In the genomic region with DNA sequence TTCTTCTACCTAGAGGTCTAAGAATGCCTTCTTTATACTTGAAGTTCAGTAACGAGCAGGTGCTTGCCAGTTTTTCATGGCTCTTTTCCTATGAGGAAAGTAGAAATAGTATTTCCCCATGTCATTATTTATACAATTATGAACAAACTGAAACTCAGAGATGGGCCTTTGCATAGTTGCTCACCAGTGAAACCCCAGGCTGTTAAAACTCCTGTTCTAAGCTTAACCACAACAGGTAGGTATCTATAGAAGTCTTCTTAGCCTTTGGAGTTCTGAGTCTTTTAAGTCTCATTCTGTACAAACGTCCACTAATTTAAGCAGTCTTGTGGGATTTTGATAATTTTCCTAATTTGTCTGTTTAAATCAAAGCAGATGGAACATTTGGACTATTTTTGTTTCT, we compare ENCODE assay signal across 20 cellular contexts.
DNase-seq lines count a peak whose midpoint lies in the region; ATAC-seq, FAIRE-seq and TF ChIP-seq lines count a peak whose summit lies in the region.
"Had no signal": no experiment of that assay in that cellular context is flagged by ENCODE, and none has a peak within 500 bp of the region (broad histone marks: within the 10 kb centered on the region; RNA-seq: fewer than 3 reads in every experiment).

No MANE protein-coding gene starts in this region.

- H3K27me3 Mint-ChIP-seq in T-helper 17 cell, result no peaks in the 10 kb centered on the region
- H3K27me3 Mint-ChIP-seq: T-cell had no signal

- FAIRE-seq in GM19239 (lab: Jason Lieb, UNC), result no peak
- FAIRE-seq: bronchial epithelial cell had no signal

- H3K4me3 ChIP-seq in lower lobe of right lung, result no peak overlapping the region
- H3K4me3 ChIP-seq: GM23248, left lung, ovary, thyroid gland had no signal

- no peak overlapping the region for H3K27ac ChIP-seq in lower lobe of right lung
- H3K27ac ChIP-seq: GM23248, left lung, ovary, thyroid gland had no signal

- H3K36me3 ChIP-seq in lower lobe of right lung, result no peaks in the 10 kb centered on the region
- H3K36me3 ChIP-seq: left lung, ovary, thyroid gland had no signal

- no peak overlapping the region for H3K4me3 Mint-ChIP-seq in T-helper 17 cell
- H3K4me3 Mint-ChIP-seq: T-cell had no signal

- in situ Hi-C loops in GM13976 (cut with MboI; ENCODE audit: low sequenced_read_pairs, unreplicated experiment), result no loop called here

- H3K36me3 Mint-ChIP-seq in T-helper 17 cell (ENCODE audit: low read depth), result peaks cover 2% of the 10 kb centered on the region

- H3K9me3 ChIP-seq in T-helper 17 cell (ENCODE audit: control insufficient read depth, low read length, poor library complexity, severe bottlenecking) (no peaks in the 10 kb centered on the region), lower lobe of right lung (no peaks in the 10 kb centered on the region)
- H3K9me3 ChIP-seq: left lung, ovary, thyroid gland had no signal

- peaks cover 13% of the 10 kb centered on the region for H3K4me1 Mint-ChIP-seq in T-helper 17 cell

- no peaks in the 10 kb centered on the region for H3K4me1 ChIP-seq in lower lobe of right lung
- H3K4me1 ChIP-seq: left lung, thyroid gland had no signal

- ATAC-seq in GM21723 (IDR thresholded peaks at IDR 0.05; ENCODE audit: unreplicated experiment) (peak; percentile 96), HG03342 (IDR thresholded peaks at IDR 0.05; ENCODE audit: unreplicated experiment) (peak; percentile 52), T-helper 17 cell (no peak), lower lobe of right lung (no peak)
- ATAC-seq: left lung, T-cell had no signal

- no peaks in the 10 kb centered on the region for H3K27me3 ChIP-seq in lower lobe of right lung (ENCODE audit: low read depth)
- H3K27me3 ChIP-seq: left lung, ovary, thyroid gland had no signal

- peak; percentile 5 for DNase-seq in GM13976 (ENCODE audit: low spot score)
- DNase-seq in GM19239 (ENCODE audit: insufficient read length, low spot score), result peak; percentile 0
- no peak for DNase-seq in T-helper 17 cell
- DNase-seq in C1 segment of cervical spinal cord (lab: John Stamatoyannopoulos, UW), result no peak
- no peak for DNase-seq in lower lobe of right lung
- DNase-seq in NCI-H524 (lab: John Stamatoyannopoulos, UW), result no peak
- DNase-seq: activated naive CD4-positive, alpha-beta T cell treated with Interleukin-2 at 50 U/mL for 16 hours; COR-L47; effector memory CD4-positive, alpha-beta T cell; GM23248; left lung; NCI-H2029; ovary; RPMI8226; stimulated activated CD4-positive, alpha-beta T cell treated with anti-CD3 and anti-CD28 coated beads, Interleukin-4, amount 100 ng/mL, for 4 hours; T-cell; thyroid gland had no signal

- TF ChIP-seq CTCF in GM13976 (IDR thresholded peaks at IDR 0.05; ENCODE audit: borderline replicate concordance, control extremely low read depth, extremely low read depth, insufficient read depth, missing control alignments), result no peak
- no peak for TF ChIP-seq CTCF in lower lobe of right lung (IDR thresholded peaks at IDR 0.05)

- H3K27ac Mint-ChIP-seq in T-helper 17 cell, result no peak overlapping the region
- H3K27ac Mint-ChIP-seq: T-cell had no signal

- intact Hi-C loops in lower lobe of right lung (cut with DNase I), result no loop called here

Comparison
In these comparisons a context has a peak if more than half of its experiments do, and no peak if none do; other contexts are left out.
1. DNase-seq: peak in GM13976 (single experiment) and GM19239 (single experiment); none in T-helper 17 cell (0 of 3), C1 segment of cervical spinal cord (0 of 14), lower lobe of right lung (single experiment) and NCI-H524 (0 of 2).
2. ATAC-seq: peak in GM21723 (single experiment) and HG03342 (single experiment); none in T-helper 17 cell (single experiment) and lower lobe of right lung (0 of 2).